Comparison of ENCODE assay signal across 16 cellular contexts in the genomic region with DNA sequence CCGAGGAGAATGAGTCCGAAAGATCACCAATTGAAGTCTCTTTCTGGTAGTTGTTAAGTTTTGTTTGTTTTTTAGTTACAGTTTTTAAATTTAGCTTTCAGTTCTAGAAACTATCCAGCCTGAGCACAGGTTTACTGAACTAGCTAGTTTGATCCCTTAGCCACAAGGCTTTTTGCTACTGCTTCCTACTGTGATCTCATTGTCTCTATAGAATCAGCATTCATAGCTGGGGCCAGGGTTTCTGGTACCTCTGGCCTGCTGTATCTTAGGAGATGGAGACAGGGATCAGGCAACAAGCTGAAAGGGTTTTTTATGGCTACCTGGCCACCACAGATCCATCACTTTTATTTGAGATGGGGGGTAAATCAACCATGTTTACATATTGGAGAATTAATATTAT.
"Had no signal": no experiment of that assay in that cellular context is flagged by ENCODE, and none has a peak within 500 bp of the region (broad histone marks: within the 10 kb centered on the region; RNA-seq: fewer than 3 reads in every experiment).

No MANE protein-coding gene starts in this region.

- DNase-seq: activated CD4-positive, alpha-beta T cell treated with anti-CD3 and anti-CD28 coated beads for 36 hours; activated naive CD4-positive, alpha-beta T cell treated with Interleukin-2 at 50 U/mL for 16 hours; activated naive CD8-positive, alpha-beta T cell treated with anti-CD3 and anti-CD28 coated beads, Interleukin-2, amount 50 U/mL, for 24 hours; caudate nucleus; effector CD8-positive, alpha-beta T cell; mammary epithelial cell; stimulated activated CD4-positive, alpha-beta T cell treated with anti-CD3 and anti-CD28 coated beads, Interleukin-4, amount 100 ng/mL, for 1 hour; stimulated activated CD8-positive, alpha-beta memory T cell treated with anti-CD3 and anti-CD28 coated beads, Interleukin-4, amount 100 ng/mL, for 48 hours; T1000; testis; upper lobe of right lung had no signal

- H3K27me3 ChIP-seq: testis, upper lobe of right lung had no signal

- H3K4me1 ChIP-seq: parathyroid adenoma, upper lobe of right lung had no signal

- H2AFZ ChIP-seq: parathyroid adenoma had no signal

- H3K27ac ChIP-seq: coronary artery, parathyroid adenoma, testis, upper lobe of right lung, VCaP had no signal

- H3K9me3 ChIP-seq: testis, upper lobe of right lung had no signal

- H3K79me2 ChIP-seq: parathyroid adenoma had no signal

- ATAC-seq: activated CD4-positive, alpha-beta T cell treated with anti-CD3 and anti-CD28 coated beads for 36 hours; activated naive CD8-positive, alpha-beta T cell treated with anti-CD3 and anti-CD28 coated beads, Interleukin-2, amount 50 U/mL, for 24 hours; left lobe of liver; upper lobe of right lung had no signal

- H3K4me3 ChIP-seq: coronary artery, testis, upper lobe of right lung had no signal

- H3K9ac ChIP-seq: parathyroid adenoma had no signal

- FAIRE-seq: frontal cortex had no signal
